Comparison of ENCODE assay signal across 23 cellular contexts in the genomic region with DNA sequence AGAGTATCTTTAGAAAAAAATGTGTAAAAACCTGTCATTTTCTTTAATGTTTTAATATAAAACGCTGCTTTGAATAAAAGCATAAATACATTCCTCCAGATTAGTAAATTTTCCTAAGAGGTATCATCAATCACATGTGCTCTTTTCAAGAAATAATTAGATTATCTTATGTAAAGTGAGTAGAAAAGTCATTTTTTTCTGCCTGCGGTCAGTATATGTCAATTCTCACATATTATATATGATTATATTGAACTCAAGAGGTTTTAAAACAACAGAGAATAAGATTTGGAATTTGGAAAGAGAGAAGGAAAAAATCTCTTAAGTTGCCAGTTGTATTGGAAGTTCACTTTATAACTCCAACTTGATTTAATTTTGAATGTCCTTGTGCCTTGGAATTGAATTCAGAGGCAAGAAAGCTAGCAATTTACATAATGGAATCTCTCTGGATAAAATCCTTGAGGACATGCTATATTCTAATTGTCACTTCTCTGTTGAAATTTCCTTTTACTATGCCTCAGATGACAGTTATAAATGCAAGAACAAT.
DNase-seq lines count a peak whose midpoint lies in the region; ATAC-seq and TF ChIP-seq lines count a peak whose summit lies in the region.
"Had no signal": no experiment of that assay in that cellular context is flagged by ENCODE, and none has a peak within 500 bp of the region (broad histone marks: within the 10 kb centered on the region; RNA-seq: fewer than 3 reads in every experiment).

No MANE protein-coding gene starts in this region.

- H3F3A ChIP-seq in neural cell (ENCODE audit: insufficient read depth, low read length, poor library complexity, severe bottlenecking), result no peaks in the 10 kb centered on the region

- H3K4me2 ChIP-seq in neural cell (ENCODE audit: low read length), result no peak overlapping the region
- H3K4me2 ChIP-seq: BLaER1 had no signal

- no peaks in the 10 kb centered on the region for H3K79me2 ChIP-seq in neural cell (replicated peaks; ENCODE audit: insufficient read depth, low read length)

- H3K36me3 ChIP-seq in neural cell (ENCODE audit: insufficient read depth, low read length), result no peaks in the 10 kb centered on the region
- H3K36me3 ChIP-seq: BE2C, BLaER1 had no signal

- no peak overlapping the region for H2AFZ ChIP-seq in neural cell (ENCODE audit: low read depth, low read length)

- TF ChIP-seq RAD21 in neural cell (conservative IDR thresholded peaks at IDR 0.05), result no peak

- H3K4me1 Mint-ChIP-seq in activated T-cell treated with anti-CD3 and anti-CD28 coated beads, Interleukin-2, amount 50 U/mL, for 72 hours (ENCODE audit: low read depth), result no peaks in the 10 kb centered on the region
- H3K4me1 Mint-ChIP-seq: CD14-positive monocyte; CD4-positive, alpha-beta memory T cell; CD4-positive, CD25-positive, alpha-beta regulatory T cell; CD8-positive, alpha-beta memory T cell had no signal

- H3K9me3 Mint-ChIP-seq in activated T-cell treated with anti-CD3 and anti-CD28 coated beads, Interleukin-2, amount 50 U/mL, for 72 hours, result peaks cover 3 to 4% of the 10 kb centered on the region in 2 donors

- H3K9me3 ChIP-seq in neural cell (ENCODE audit: low read length), result no peaks in the 10 kb centered on the region
- H3K9me3 ChIP-seq: BE2C, BLaER1 had no signal

- no peaks in the 10 kb centered on the region for H3K36me3 Mint-ChIP-seq in activated T-cell treated with anti-CD3 and anti-CD28 coated beads, Interleukin-2, amount 50 U/mL, for 72 hours (ENCODE audit: insufficient read depth in 2 of 2)
- H3K36me3 Mint-ChIP-seq: CD14-positive monocyte; CD4-positive, alpha-beta memory T cell; CD4-positive, CD25-positive, alpha-beta regulatory T cell; CD8-positive, alpha-beta memory T cell had no signal

- H3K27ac ChIP-seq in neural cell (ENCODE audit: low read length), result no peak overlapping the region
- H3K27ac ChIP-seq: BLaER1 had no signal

- no peak for TF ChIP-seq CTCF in neural cell (IDR thresholded peaks at IDR 0.05; ENCODE audit: poor library complexity, severe bottlenecking)

- no peak for ATAC-seq in activated T-cell treated with anti-CD3 and anti-CD28 coated beads, Interleukin-2, amount 50 U/mL, for 72 hours (replicated peaks in 1 of 2)
- ATAC-seq: GM12878 had no signal

- no peak overlapping the region for H3K27ac Mint-ChIP-seq in activated T-cell treated with anti-CD3 and anti-CD28 coated beads, Interleukin-2, amount 50 U/mL, for 72 hours
- H3K27ac Mint-ChIP-seq: CD14-positive monocyte; CD4-positive, alpha-beta memory T cell; CD4-positive, CD25-positive, alpha-beta regulatory T cell; CD8-positive, alpha-beta memory T cell had no signal

- no peak overlapping the region for H3K4me3 ChIP-seq in neural cell (ENCODE audit: low read length)
- H3K4me3 ChIP-seq: BLaER1, GM12878 had no signal

- H3K9me2 ChIP-seq in neural cell (ENCODE audit: insufficient read depth, low read length), result no peaks in the 10 kb centered on the region

- H3K27me3 Mint-ChIP-seq in activated T-cell treated with anti-CD3 and anti-CD28 coated beads, Interleukin-2, amount 50 U/mL, for 72 hours (ENCODE audit: low read depth), result no peaks in the 10 kb centered on the region
- H3K27me3 Mint-ChIP-seq: CD4-positive, alpha-beta memory T cell; CD4-positive, CD25-positive, alpha-beta regulatory T cell; CD8-positive, alpha-beta memory T cell had no signal

- H3K4me3 Mint-ChIP-seq in activated T-cell treated with anti-CD3 and anti-CD28 coated beads, Interleukin-2, amount 50 U/mL, for 72 hours, result no peak overlapping the region
- H3K4me3 Mint-ChIP-seq: CD14-positive monocyte; CD4-positive, alpha-beta memory T cell; CD4-positive, CD25-positive, alpha-beta regulatory T cell; CD8-positive, alpha-beta memory T cell had no signal

- DNase-seq in OCI-M1 (lab: John Stamatoyannopoulos, UW), result peak; percentile 35
- peak; percentile 67 for DNase-seq in SK-N-DZ (ENCODE audit: low spot score)
- DNase-seq in activated T-cell treated with anti-CD3 and anti-CD28 coated beads, Interleukin-2, amount 50 U/mL, for 72 hours, result no peak
- DNase-seq in NAMALWA (ENCODE audit: low spot score), result no peak
- DNase-seq: 8988T; ACHN; BE2C; C1 segment of cervical spinal cord; CD4-positive, alpha-beta memory T cell; CD4-positive, CD25-positive, alpha-beta regulatory T cell; CD8-positive, alpha-beta memory T cell; COR-L47; DMS 273 treated with DMSO at 0.1 percent for 48 hours; DMS153; DMS53; DMS79; DND-41; EL; GDM1 had no signal

- no peak for TF ChIP-seq EP300 in neural cell (conservative IDR thresholded peaks at IDR 0.05; ENCODE audit: poor library complexity, severe bottlenecking)

- H3K9ac ChIP-seq in neural cell (ENCODE audit: low read length), result no peak overlapping the region
- H3K9ac ChIP-seq: BLaER1 had no signal

- no peaks in the 10 kb centered on the region for H3K27me3 ChIP-seq in neural cell (ENCODE audit: insufficient read depth, low read depth, low read length)
- H3K27me3 ChIP-seq: BE2C, BLaER1 had no signal

- no peaks in the 10 kb centered on the region for H4K20me1 ChIP-seq in neural cell (ENCODE audit: insufficient read depth)
- H4K20me1 ChIP-seq: BLaER1 had no signal

TF ChIP-seq in neural cell, 6 proteins besides CTCF, POLR2A, EP300 and RAD21:
- TF ChIP-seq MXI1 (conservative IDR thresholded peaks at IDR 0.05; ENCODE audit: poor library complexity, severe bottlenecking) (no peak), TAF1 (IDR thresholded peaks at IDR 0.05; ENCODE audit: low read depth) (no peak), POLR2AphosphoS5 (IDR thresholded peaks at IDR 0.05) (no peak), SMC3 (conservative IDR thresholded peaks at IDR 0.05; ENCODE audit: poor library complexity) (no peak), EZH2 (IDR thresholded peaks at IDR 0.05; ENCODE audit: borderline replicate concordance, insufficient read depth, low read length, poor library complexity, severe bottlenecking) (no peak)
- TF ChIP-seq, protein P1, sequence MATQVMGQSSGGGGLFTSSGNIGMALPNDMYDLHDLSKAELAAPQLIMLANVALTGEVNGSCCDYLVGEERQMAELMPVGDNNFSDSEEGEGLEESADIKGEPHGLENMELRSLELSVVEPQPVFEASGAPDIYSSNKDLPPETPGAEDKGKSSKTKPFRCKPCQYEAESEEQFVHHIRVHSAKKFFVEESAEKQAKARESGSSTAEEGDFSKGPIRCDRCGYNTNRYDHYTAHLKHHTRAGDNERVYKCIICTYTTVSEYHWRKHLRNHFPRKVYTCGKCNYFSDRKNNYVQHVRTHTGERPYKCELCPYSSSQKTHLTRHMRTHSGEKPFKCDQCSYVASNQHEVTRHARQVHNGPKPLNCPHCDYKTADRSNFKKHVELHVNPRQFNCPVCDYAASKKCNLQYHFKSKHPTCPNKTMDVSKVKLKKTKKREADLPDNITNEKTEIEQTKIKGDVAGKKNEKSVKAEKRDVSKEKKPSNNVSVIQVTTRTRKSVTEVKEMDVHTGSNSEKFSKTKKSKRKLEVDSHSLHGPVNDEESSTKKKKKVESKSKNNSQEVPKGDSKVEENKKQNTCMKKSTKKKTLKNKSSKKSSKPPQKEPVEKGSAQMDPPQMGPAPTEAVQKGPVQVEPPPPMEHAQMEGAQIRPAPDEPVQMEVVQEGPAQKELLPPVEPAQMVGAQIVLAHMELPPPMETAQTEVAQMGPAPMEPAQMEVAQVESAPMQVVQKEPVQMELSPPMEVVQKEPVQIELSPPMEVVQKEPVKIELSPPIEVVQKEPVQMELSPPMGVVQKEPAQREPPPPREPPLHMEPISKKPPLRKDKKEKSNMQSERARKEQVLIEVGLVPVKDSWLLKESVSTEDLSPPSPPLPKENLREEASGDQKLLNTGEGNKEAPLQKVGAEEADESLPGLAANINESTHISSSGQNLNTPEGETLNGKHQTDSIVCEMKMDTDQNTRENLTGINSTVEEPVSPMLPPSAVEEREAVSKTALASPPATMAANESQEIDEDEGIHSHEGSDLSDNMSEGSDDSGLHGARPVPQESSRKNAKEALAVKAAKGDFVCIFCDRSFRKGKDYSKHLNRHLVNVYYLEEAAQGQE (IDR thresholded peaks at IDR 0.05; ENCODE audit: borderline replicate concordance), result peak; percentile 37
TF ChIP-seq in neural cell: peak in this region for 1.

Comparison
In these comparisons a context has a peak if more than half of its experiments do, and no peak if none do; other contexts are left out.
1. DNase-seq: peak in OCI-M1 (single experiment) and SK-N-DZ (single experiment); none in activated T-cell treated with anti-CD3 and anti-CD28 coated beads, Interleukin-2, amount 50 U/mL, for 72 hours (0 of 2) and NAMALWA (single experiment).